In genomic region chr4:6109842-6110560, GRCh38 we compare ENCODE assay signal across 11 cellular contexts.
A peak's percentile ranks its signal among the peaks of the same experiment; 100 is the strongest.
DNase-seq lines count a peak whose midpoint lies in the region; ATAC-seq and TF ChIP-seq lines count a peak whose summit lies in the region.
"Had no signal": no experiment of that assay in that cellular context is flagged by ENCODE, and none has a peak within 500 bp of the region (broad histone marks: within the 10 kb centered on the region; RNA-seq: fewer than 3 reads in every experiment).

No MANE protein-coding gene starts in this region.

- H3K36me3 ChIP-seq in right lobe of liver = no peaks in the 10 kb centered on the region

- peak; percentile 45 for ATAC-seq in activated CD8-positive, alpha-beta T cell treated with anti-CD3 and anti-CD28 coated beads, Interleukin-2, amount 10 ng/mL, durations not matched to agents 7 days and 5 days
- peak; percentile 22 to 62 (median 36) for ATAC-seq in right lobe of liver
- no peak for ATAC-seq in natural killer cell treated with Interleukin-12 subunit alpha and Interleukin-12 subunit beta and Interleukin-15 and Interleukin-18, amount 100 ng/mL, for 72 hours
- ATAC-seq: activated CD8-positive, alpha-beta memory T cell treated with anti-CD3 and anti-CD28 coated beads, Interleukin-2, amount 10 ng/mL, durations not matched to agents 7 days and 5 days had no signal

- peak in 2 of 4 donors; percentile 26 to 38 for TF ChIP-seq CTCF in right lobe of liver (IDR thresholded peaks at IDR 0.05)

- H3K27ac ChIP-seq in right lobe of liver = no peak overlapping the region

- H3K27ac Mint-ChIP-seq in activated CD8-positive, alpha-beta T cell treated with anti-CD3 and anti-CD28 coated beads, Interleukin-2, amount 10 ng/mL, durations not matched to agents 7 days and 5 days = no peak overlapping the region
- no peak overlapping the region for H3K27ac Mint-ChIP-seq in natural killer cell treated with Interleukin-12 subunit alpha and Interleukin-12 subunit beta and Interleukin-15 and Interleukin-18, amount 100 ng/mL, for 72 hours
- H3K27ac Mint-ChIP-seq: activated CD8-positive, alpha-beta memory T cell treated with anti-CD3 and anti-CD28 coated beads, Interleukin-2, amount 10 ng/mL, durations not matched to agents 7 days and 5 days had no signal

- peaks cover 2% of the 10 kb centered on the region for H3K27me3 Mint-ChIP-seq in activated CD8-positive, alpha-beta T cell treated with anti-CD3 and anti-CD28 coated beads, Interleukin-2, amount 10 ng/mL, durations not matched to agents 7 days and 5 days (ENCODE audit: low read depth)
- peaks cover 0 to 2% of the 10 kb centered on the region in 2 donors for H3K27me3 Mint-ChIP-seq in natural killer cell treated with Interleukin-12 subunit alpha and Interleukin-12 subunit beta and Interleukin-15 and Interleukin-18, amount 100 ng/mL, for 72 hours
- H3K27me3 Mint-ChIP-seq: activated CD8-positive, alpha-beta memory T cell treated with anti-CD3 and anti-CD28 coated beads, Interleukin-2, amount 10 ng/mL, durations not matched to agents 7 days and 5 days; central memory CD8-positive, alpha-beta T cell had no signal

- intact Hi-C loops in right lobe of liver (cut with DNase I) = no loop called here

- DNase-seq in DMS153 treated with DMSO at 0.1 percent for 48 hours (lab: John Stamatoyannopoulos, UW; ENCODE audit: unreplicated experiment) (peak; percentile 19), HuH-7 (ENCODE audit: low spot score) (peak; percentile 42), right lobe of liver (no peak), retina (no peak), erythroblast (lab: John Stamatoyannopoulos, UW) (no peak), KG1 (lab: John Stamatoyannopoulos, UW) (no peak)
- no peak for DNase-seq in activated CD8-positive, alpha-beta T cell treated with anti-CD3 and anti-CD28 coated beads, Interleukin-2, amount 10 ng/mL, durations not matched to agents 7 days and 5 days
- no peak for DNase-seq in natural killer cell treated with Interleukin-12 subunit alpha and Interleukin-12 subunit beta and Interleukin-15 and Interleukin-18, amount 100 ng/mL, for 72 hours (ENCODE audit: low spot score)
- DNase-seq: activated CD8-positive, alpha-beta memory T cell treated with anti-CD3 and anti-CD28 coated beads, Interleukin-2, amount 10 ng/mL, durations not matched to agents 7 days and 5 days; SHP77 treated with DMSO at 0.1 percent for 48 hours had no signal

- H3K4me3 Mint-ChIP-seq in activated CD8-positive, alpha-beta T cell treated with anti-CD3 and anti-CD28 coated beads, Interleukin-2, amount 10 ng/mL, durations not matched to agents 7 days and 5 days = no peak overlapping the region
- H3K4me3 Mint-ChIP-seq in natural killer cell treated with Interleukin-12 subunit alpha and Interleukin-12 subunit beta and Interleukin-15 and Interleukin-18, amount 100 ng/mL, for 72 hours = no peak overlapping the region
- H3K4me3 Mint-ChIP-seq: activated CD8-positive, alpha-beta memory T cell treated with anti-CD3 and anti-CD28 coated beads, Interleukin-2, amount 10 ng/mL, durations not matched to agents 7 days and 5 days; central memory CD8-positive, alpha-beta T cell had no signal

- WGBS in right lobe of liver (ENCODE audit: insufficient coverage, low coverage, low lambda C conversion rate, missing lambda C conversion rate) = 42% methylated on average over 10 of the region's 13 CpGs

- H3K9me3 Mint-ChIP-seq in activated CD8-positive, alpha-beta T cell treated with anti-CD3 and anti-CD28 coated beads, Interleukin-2, amount 10 ng/mL, durations not matched to agents 7 days and 5 days (ENCODE audit: insufficient read depth) = no peaks in the 10 kb centered on the region
- H3K9me3 Mint-ChIP-seq in natural killer cell treated with Interleukin-12 subunit alpha and Interleukin-12 subunit beta and Interleukin-15 and Interleukin-18, amount 100 ng/mL, for 72 hours = no peaks in the 10 kb centered on the region
- H3K9me3 Mint-ChIP-seq: central memory CD8-positive, alpha-beta T cell had no signal

- peaks cover 5% of the 10 kb centered on the region for H3K36me3 Mint-ChIP-seq in activated CD8-positive, alpha-beta T cell treated with anti-CD3 and anti-CD28 coated beads, Interleukin-2, amount 10 ng/mL, durations not matched to agents 7 days and 5 days (ENCODE audit: low read depth)
- H3K36me3 Mint-ChIP-seq in natural killer cell treated with Interleukin-12 subunit alpha and Interleukin-12 subunit beta and Interleukin-15 and Interleukin-18, amount 100 ng/mL, for 72 hours = no peaks in the 10 kb centered on the region

- CTCF ChIA-PET in activated CD8-positive, alpha-beta T cell treated with anti-CD3 and anti-CD28 coated beads, Interleukin-2, amount 10 ng/mL, durations not matched to agents 7 days and 5 days (lab: Charles Lee) = no interaction called here

- H3K4me1 ChIP-seq in right lobe of liver = no peaks in the 10 kb centered on the region

- TF ChIP-seq POLR2A in right lobe of liver (IDR thresholded peaks at IDR 0.05) (no peak), erythroblast (IDR thresholded peaks at IDR 0.05; ENCODE audit: low read length) (no peak)

- peaks cover 14% of the 10 kb centered on the region for H3K4me1 Mint-ChIP-seq in activated CD8-positive, alpha-beta T cell treated with anti-CD3 and anti-CD28 coated beads, Interleukin-2, amount 10 ng/mL, durations not matched to agents 7 days and 5 days (ENCODE audit: low read depth)
- peaks cover 9 to 10% of the 10 kb centered on the region in 2 donors for H3K4me1 Mint-ChIP-seq in natural killer cell treated with Interleukin-12 subunit alpha and Interleukin-12 subunit beta and Interleukin-15 and Interleukin-18, amount 100 ng/mL, for 72 hours (ENCODE audit: low read depth in 2 of 2)

- H3K9me3 ChIP-seq in right lobe of liver = no peaks in the 10 kb centered on the region

- H3K27me3 ChIP-seq in right lobe of liver = no peaks in the 10 kb centered on the region

- POLR2A ChIA-PET in activated CD8-positive, alpha-beta T cell treated with anti-CD3 and anti-CD28 coated beads, Interleukin-2, amount 10 ng/mL, durations not matched to agents 7 days and 5 days (lab: Charles Lee) = no interaction called here

- H3K4me3 ChIP-seq in right lobe of liver = no peak overlapping the region

Comparison
In these comparisons a context has a peak if more than half of its experiments do, and no peak if none do; other contexts are left out.
1. DNase-seq: peak in DMS153 treated with DMSO at 0.1 percent for 48 hours (single experiment) and HuH-7 (single experiment); none in activated CD8-positive, alpha-beta T cell treated with anti-CD3 and anti-CD28 coated beads, Interleukin-2, amount 10 ng/mL, durations not matched to agents 7 days and 5 days (single experiment), right lobe of liver (0 of 3), natural killer cell treated with Interleukin-12 subunit alpha and Interleukin-12 subunit beta and Interleukin-15 and Interleukin-18, amount 100 ng/mL, for 72 hours (single experiment), retina (single experiment), erythroblast (0 of 2) and KG1 (single experiment).
2. ATAC-seq: peak in activated CD8-positive, alpha-beta T cell treated with anti-CD3 and anti-CD28 coated beads, Interleukin-2, amount 10 ng/mL, durations not matched to agents 7 days and 5 days (single experiment) and right lobe of liver (4 of 4); none in natural killer cell treated with Interleukin-12 subunit alpha and Interleukin-12 subunit beta and Interleukin-15 and Interleukin-18, amount 100 ng/mL, for 72 hours (0 of 2).